ENCODE assay signal across 8 cellular contexts in the genomic region with DNA sequence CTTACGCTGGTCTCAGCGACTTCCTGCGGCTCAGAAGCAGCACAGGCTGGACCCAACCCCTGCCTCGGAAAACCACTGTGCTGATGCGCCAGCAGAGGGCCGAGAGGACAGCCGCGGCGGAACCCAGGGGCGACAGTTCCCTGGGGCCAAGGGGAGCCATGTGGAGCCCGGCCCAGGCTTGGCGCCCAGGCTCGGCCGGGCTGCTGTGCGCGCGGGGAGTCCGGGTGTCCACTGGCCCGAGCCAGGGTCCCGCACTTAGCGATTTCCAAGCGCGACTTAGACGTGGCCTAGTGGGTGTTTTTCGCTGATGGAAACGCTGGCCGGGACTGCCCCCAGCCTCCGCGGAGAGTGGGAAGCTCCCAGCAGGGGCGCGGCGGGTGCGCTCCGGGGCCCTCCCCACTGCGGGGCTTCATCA. TPM values are rescaled to one million over a fixed set of nuclear protein-coding genes. Genes with fewer than 3 reads are reported as not detected.
DNase-seq lines count a peak whose midpoint lies in the region; ATAC-seq and TF ChIP-seq lines count a peak whose summit lies in the region.

No MANE protein-coding gene starts in this region.

- H3K4me1 Mint-ChIP-seq in osteocyte (ENCODE audit: unreplicated experiment), result peaks cover 3% of the 10 kb centered on the region

- no peaks in the 10 kb centered on the region for H4K20me1 ChIP-seq in MM.1S (ENCODE audit: insufficient read depth, low read length)

- no peak for ATAC-seq in GM19023 (IDR thresholded peaks at IDR 0.05; ENCODE audit: unreplicated experiment)

- H3K9me3 Mint-ChIP-seq in osteocyte (ENCODE audit: unreplicated experiment), result no peaks in the 10 kb centered on the region

- no peak overlapping the region for H3K9ac ChIP-seq in MM.1S (ENCODE audit: low read length)

- no peaks in the 10 kb centered on the region for H3K9me2 ChIP-seq in MM.1S (replicated peaks; ENCODE audit: insufficient read depth, low read length)

- no peak overlapping the region for H3K27ac Mint-ChIP-seq in osteocyte (ENCODE audit: unreplicated experiment)

- no peaks in the 10 kb centered on the region for H3K4me1 ChIP-seq in MM.1S (ENCODE audit: low read length)

- peak overlapping the region; percentile 29; the same call in 1 of the 2 replicates for H3K4me2 ChIP-seq in MM.1S (ENCODE audit: low read depth, low read length)

- H3K27ac ChIP-seq in MM.1S (ENCODE audit: low read length), result no peak overlapping the region

- no peaks in the 10 kb centered on the region for H3K79me2 ChIP-seq in MM.1S (ENCODE audit: low read length)

- TF ChIP-seq POLR2A in erythroblast (IDR thresholded peaks at IDR 0.05; ENCODE audit: low read length), result no peak

- H3K36me3 Mint-ChIP-seq in osteocyte (ENCODE audit: unreplicated experiment), result no peaks in the 10 kb centered on the region

- TF ChIP-seq CTCF in MM.1S (IDR thresholded peaks at IDR 0.05; ENCODE audit: low read length) (peak; percentile 20), foreskin fibroblast (IDR thresholded peaks at IDR 0.05; ENCODE audit: low read depth, low read length) (peak; percentile 50), osteocyte (IDR thresholded peaks at IDR 0.05) (no peak)

- H3K4me3 ChIP-seq in MM.1S (ENCODE audit: low read length) (no peak overlapping the region), foreskin fibroblast (ENCODE audit: low read depth in 1 of 2, low read length in 2 of 2) (no peak overlapping the region)

- no peaks in the 10 kb centered on the region for H3F3A ChIP-seq in MM.1S (ENCODE audit: insufficient read depth, low read length)

- H3K4me3 Mint-ChIP-seq in osteocyte (ENCODE audit: unreplicated experiment), result no peak overlapping the region

- DNase-seq in COLO668 (lab: John Stamatoyannopoulos, UW; ENCODE audit: unreplicated experiment) (peak; percentile 1), MM.1S (no peak), foreskin fibroblast (peak in 1 of 2 donors; percentile 58), osteocyte (ENCODE audit: extremely low spot score, unreplicated experiment) (peak; percentile 84), erythroblast (lab: John Stamatoyannopoulos, UW) (no peak), ureter (ENCODE audit: low spot score) (no peak)
- DNase-seq in effector CD8-positive, alpha-beta T cell (lab: John Stamatoyannopoulos, UW), result no peak

- peaks cover 12% of the 10 kb centered on the region for H3K27me3 Mint-ChIP-seq in osteocyte (ENCODE audit: unreplicated experiment)

- no peaks in the 10 kb centered on the region for H3K36me3 ChIP-seq in MM.1S (replicated peaks; ENCODE audit: insufficient read depth, low read length)

- H3K9me3 ChIP-seq in MM.1S (replicated peaks; ENCODE audit: insufficient read depth, low read length), result no peaks in the 10 kb centered on the region

- 0 out of 2 replicates have a peak overlapping the region, but pooled peaks have one; percentile 23 for H2AFZ ChIP-seq in MM.1S (ENCODE audit: low read length)

- H3K27me3 ChIP-seq in MM.1S (replicated peaks; ENCODE audit: insufficient read depth, low read length), result no peaks in the 10 kb centered on the region

RNA-seq across cellular contexts. Expression of a gene that starts 18.6 kb away (rescaled TPM):
- total RNA-seq in osteocyte (48.8 and 49.9 TPM in 2 replicates), ureter (33.1 TPM)

Comparison
In these comparisons a context has a peak if more than half of its experiments do, and no peak if none do; other contexts are left out.
1. DNase-seq: peak in COLO668 (single experiment) and osteocyte (single experiment); none in MM.1S (single experiment), erythroblast (0 of 2), ureter (single experiment) and effector CD8-positive, alpha-beta T cell (single experiment).